In the genomic region with DNA sequence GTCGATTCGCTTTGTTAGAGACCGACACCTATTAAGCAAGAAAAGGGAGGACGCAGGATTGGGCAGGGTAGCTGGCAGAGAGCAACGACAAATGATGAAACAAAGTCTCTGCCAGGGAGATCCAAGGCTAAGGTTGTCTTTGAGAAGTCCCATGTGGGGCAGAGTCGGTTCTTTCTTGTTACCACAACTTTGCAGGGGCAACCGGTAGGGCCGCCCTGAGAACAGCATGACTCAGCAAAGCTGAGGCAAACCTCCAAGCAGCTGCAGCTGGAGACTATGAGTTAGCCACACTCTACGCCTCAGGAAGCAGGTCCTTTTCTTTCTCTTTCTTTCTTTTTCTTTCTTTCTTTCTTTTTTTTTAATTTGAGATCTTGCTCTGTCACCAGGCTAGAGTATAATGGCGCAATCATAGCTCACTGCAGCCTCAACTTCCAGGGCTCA, we compare ENCODE assay signal across 8 cellular contexts.
A peak's percentile ranks its signal among the peaks of the same experiment; 100 is the strongest.
DNase-seq lines count a peak whose midpoint lies in the region; ATAC-seq, FAIRE-seq and TF ChIP-seq lines count a peak whose summit lies in the region.

No MANE protein-coding gene starts in this region.

- peak overlapping the region; percentile 35 for H2BK120ac ChIP-seq in mesendoderm (ENCODE audit: low read depth, low read length)

- H3K27me3 Mint-ChIP-seq in stimulated activated naive CD8-positive, alpha-beta T cell treated with anti-CD3 and anti-CD28 coated beads, Interleukin-15, amount 100 ng/mL, for 72 hours: peaks cover 13% of the 10 kb centered on the region

- H3K9me3 Mint-ChIP-seq in stimulated activated naive CD8-positive, alpha-beta T cell treated with anti-CD3 and anti-CD28 coated beads, Interleukin-15, amount 100 ng/mL, for 72 hours: no peaks in the 10 kb centered on the region

- no peak overlapping the region for H3K4me2 ChIP-seq in mesendoderm (ENCODE audit: low read length)

- no peak overlapping the region for H4K8ac ChIP-seq in mesendoderm (ENCODE audit: low read depth, low read length)

- no peak overlapping the region for H3K9ac ChIP-seq in mesendoderm (ENCODE audit: low read length)

- peaks cover 13% of the 10 kb centered on the region for H3K4me1 Mint-ChIP-seq in stimulated activated naive CD8-positive, alpha-beta T cell treated with anti-CD3 and anti-CD28 coated beads, Interleukin-15, amount 100 ng/mL, for 72 hours

- peak overlapping the region; percentile 30 to 61 for H3K4me3 Mint-ChIP-seq in stimulated activated naive CD8-positive, alpha-beta T cell treated with anti-CD3 and anti-CD28 coated beads, Interleukin-15, amount 100 ng/mL, for 72 hours

- TF ChIP-seq CTCF in AG10803 (conservative IDR thresholded peaks at IDR 0.05; ENCODE audit: low read length) (no peak), astrocyte of the spinal cord (IDR thresholded peaks at IDR 0.05; ENCODE audit: low read depth, low read length) (peak; percentile 12)

- no peak overlapping the region for H3K56ac ChIP-seq in mesendoderm (ENCODE audit: low read length)

- peak; percentile 86 for FAIRE-seq in GM19239 (lab: Jason Lieb, UNC)

- no peak overlapping the region for H2BK15ac ChIP-seq in mesendoderm (replicated peaks; ENCODE audit: low read depth)

- no peak overlapping the region for H2BK5ac ChIP-seq in mesendoderm (ENCODE audit: low read length)

- no peak overlapping the region for H4K5ac ChIP-seq in mesendoderm (ENCODE audit: low read length)

- no peaks in the 10 kb centered on the region for H3K79me1 ChIP-seq in mesendoderm (ENCODE audit: low read length)

- no peak overlapping the region for H3K4ac ChIP-seq in mesendoderm (ENCODE audit: low read depth, low read length)

- H2AK5ac ChIP-seq in mesendoderm (ENCODE audit: low read length): no peak overlapping the region

- no peak overlapping the region for H3K27ac ChIP-seq in mesendoderm (ENCODE audit: low read depth, low read length)

- WGBS in mesendoderm (ENCODE audit: extremely low coverage, insufficient coverage, low lambda C conversion rate): no CpG with 5 or more reads among the region's 10 CpGs

- peak overlapping the region; percentile 93 for H3K18ac ChIP-seq in mesendoderm (ENCODE audit: low read length)

- no peaks in the 10 kb centered on the region for H3K27me3 ChIP-seq in mesendoderm (ENCODE audit: insufficient read depth, low read length, poor library complexity)

- H3K4me3 ChIP-seq in AG10803 (ENCODE audit: low read length) (no peak overlapping the region), astrocyte of the spinal cord (ENCODE audit: low read depth, low read length) (no peak overlapping the region), mesendoderm (ENCODE audit: low read length) (no peak overlapping the region)

- ATAC-seq in HG03175 (IDR thresholded peaks at IDR 0.05; ENCODE audit: unreplicated experiment): peak; percentile 84
- peak; percentile 92 for ATAC-seq in stimulated activated naive CD8-positive, alpha-beta T cell treated with anti-CD3 and anti-CD28 coated beads, Interleukin-15, amount 100 ng/mL, for 72 hours

- peak overlapping the region; percentile 19 to 48 for H3K27ac Mint-ChIP-seq in stimulated activated naive CD8-positive, alpha-beta T cell treated with anti-CD3 and anti-CD28 coated beads, Interleukin-15, amount 100 ng/mL, for 72 hours

- in situ Hi-C loops in astrocyte of the spinal cord (cut with HindIII; ENCODE audit: low sequenced_read_pairs): no loop called here

- no peak overlapping the region for H3K23ac ChIP-seq in mesendoderm (ENCODE audit: low read length)

- H3K36me3 ChIP-seq in mesendoderm (ENCODE audit: control insufficient read depth, insufficient read depth, low read length): no peaks in the 10 kb centered on the region

- DNase-seq in AG10803 (ENCODE audit: low read depth): peak; percentile 79
- peak; percentile 45 for DNase-seq in GM19239 (ENCODE audit: insufficient read length, low spot score)
- peak; percentile 82 for DNase-seq in SHP77 treated with DMSO at 0.1 percent for 48 hours (lab: John Stamatoyannopoulos, UW)
- peak; percentile 86 for DNase-seq in astrocyte of the spinal cord (ENCODE audit: low read depth, low spot score)
- peak; percentile 36 for DNase-seq in mesendoderm
- DNase-seq in stimulated activated naive CD8-positive, alpha-beta T cell treated with anti-CD3 and anti-CD28 coated beads, Interleukin-15, amount 100 ng/mL, for 72 hours: peak; percentile 17 to 57
- no peak for DNase-seq in NCI-H526 (lab: John Stamatoyannopoulos, UW)

- no peaks in the 10 kb centered on the region for H3K4me1 ChIP-seq in mesendoderm (ENCODE audit: control insufficient read depth, low read depth, low read length)

- no peaks in the 10 kb centered on the region for H3K79me2 ChIP-seq in mesendoderm (ENCODE audit: control insufficient read depth, insufficient read depth, low read length)

Comparison
In these comparisons a context has a peak if more than half of its experiments do, and no peak if none do; other contexts are left out.
1. DNase-seq: peak in AG10803 (single experiment), GM19239 (single experiment), SHP77 treated with DMSO at 0.1 percent for 48 hours (single experiment), astrocyte of the spinal cord (single experiment), mesendoderm (single experiment) and stimulated activated naive CD8-positive, alpha-beta T cell treated with anti-CD3 and anti-CD28 coated beads, Interleukin-15, amount 100 ng/mL, for 72 hours (2 of 2); none in NCI-H526 (0 of 2).